ENCODE assay signal across 8 cellular contexts in genomic region chr7:26078437-26079362, GRCh38.
DNase-seq lines count a peak whose midpoint lies in the region; ATAC-seq and TF ChIP-seq lines count a peak whose summit lies in the region.

No MANE protein-coding gene starts in this region.

- DNase-seq in ELF-1 (ENCODE audit: low read depth, low spot score) (peak; percentile 83), H4 (ENCODE audit: low spot score) (peak; percentile 68), RPMI8226 (peak; percentile 89), globus pallidus (ENCODE audit: low spot score) (peak; percentile 58), putamen (ENCODE audit: low spot score) (peak; percentile 26), epidermal melanocyte (ENCODE audit: insufficient read length, low spot score) (no peak)

- no peaks in the 10 kb centered on the region for H3F3A ChIP-seq in Loucy (ENCODE audit: low read depth)

- peak; percentile 55 for TF ChIP-seq CTCF in Loucy (conservative IDR thresholded peaks at IDR 0.05; ENCODE audit: low read length)

- no peak overlapping the region for H3K9ac ChIP-seq in Loucy (ENCODE audit: low read depth, low read length, poor library complexity, severe bottlenecking)

- H3K4me3 ChIP-seq in Loucy (ENCODE audit: low read length, poor library complexity, severe bottlenecking), result peak overlapping the region; percentile 53

- no peaks in the 10 kb centered on the region for H3K9me2 ChIP-seq in Loucy (replicated peaks; ENCODE audit: low read depth, low read length)

- H3K79me2 ChIP-seq in Loucy (ENCODE audit: insufficient read depth, low read length), result no peaks in the 10 kb centered on the region

- no peaks in the 10 kb centered on the region for H4K20me1 ChIP-seq in Loucy (ENCODE audit: insufficient read depth, low read length, poor library complexity, severe bottlenecking)

- H3K4me1 ChIP-seq in Loucy (ENCODE audit: insufficient read depth, low read length, poor library complexity, severe bottlenecking), result no peaks in the 10 kb centered on the region

- no peaks in the 10 kb centered on the region for H3K4me1 Mint-ChIP-seq in activated T-helper 17 cell treated with anti-CD3 and anti-CD28 coated beads, Interleukin-2, amount 50 U/mL, for 72 hours

- peaks cover 25% of the 10 kb centered on the region for H3K27me3 Mint-ChIP-seq in activated T-helper 17 cell treated with anti-CD3 and anti-CD28 coated beads, Interleukin-2, amount 50 U/mL, for 72 hours

- no peaks in the 10 kb centered on the region for H3K9me3 Mint-ChIP-seq in activated T-helper 17 cell treated with anti-CD3 and anti-CD28 coated beads, Interleukin-2, amount 50 U/mL, for 72 hours

- H3K9me3 ChIP-seq in Loucy (ENCODE audit: insufficient read depth, low read depth, low read length), result no peaks in the 10 kb centered on the region

- H3K4me3 Mint-ChIP-seq in activated T-helper 17 cell treated with anti-CD3 and anti-CD28 coated beads, Interleukin-2, amount 50 U/mL, for 72 hours, result peak overlapping the region; percentile 16

- H2AFZ ChIP-seq in Loucy (ENCODE audit: low read length), result peak overlapping the region; percentile 58

- peak overlapping the region; percentile 57 for H3K4me2 ChIP-seq in Loucy (ENCODE audit: low read depth, low read length, poor library complexity, severe bottlenecking)

- no peaks in the 10 kb centered on the region for H3K36me3 ChIP-seq in Loucy (ENCODE audit: insufficient read depth, low read length)

- H3K27me3 ChIP-seq in Loucy (ENCODE audit: insufficient read depth, low read length, poor library complexity, severe bottlenecking), result no peaks in the 10 kb centered on the region

- H3K36me3 Mint-ChIP-seq in activated T-helper 17 cell treated with anti-CD3 and anti-CD28 coated beads, Interleukin-2, amount 50 U/mL, for 72 hours (ENCODE audit: low read depth), result no peaks in the 10 kb centered on the region

- peak; percentile 95 for ATAC-seq in activated T-helper 17 cell treated with anti-CD3 and anti-CD28 coated beads, Interleukin-2, amount 50 U/mL, for 72 hours (replicated peaks)

- no peak overlapping the region for H3K27ac Mint-ChIP-seq in activated T-helper 17 cell treated with anti-CD3 and anti-CD28 coated beads, Interleukin-2, amount 50 U/mL, for 72 hours
